ENCODE assay signal across 1 cellular context in the genomic region with DNA sequence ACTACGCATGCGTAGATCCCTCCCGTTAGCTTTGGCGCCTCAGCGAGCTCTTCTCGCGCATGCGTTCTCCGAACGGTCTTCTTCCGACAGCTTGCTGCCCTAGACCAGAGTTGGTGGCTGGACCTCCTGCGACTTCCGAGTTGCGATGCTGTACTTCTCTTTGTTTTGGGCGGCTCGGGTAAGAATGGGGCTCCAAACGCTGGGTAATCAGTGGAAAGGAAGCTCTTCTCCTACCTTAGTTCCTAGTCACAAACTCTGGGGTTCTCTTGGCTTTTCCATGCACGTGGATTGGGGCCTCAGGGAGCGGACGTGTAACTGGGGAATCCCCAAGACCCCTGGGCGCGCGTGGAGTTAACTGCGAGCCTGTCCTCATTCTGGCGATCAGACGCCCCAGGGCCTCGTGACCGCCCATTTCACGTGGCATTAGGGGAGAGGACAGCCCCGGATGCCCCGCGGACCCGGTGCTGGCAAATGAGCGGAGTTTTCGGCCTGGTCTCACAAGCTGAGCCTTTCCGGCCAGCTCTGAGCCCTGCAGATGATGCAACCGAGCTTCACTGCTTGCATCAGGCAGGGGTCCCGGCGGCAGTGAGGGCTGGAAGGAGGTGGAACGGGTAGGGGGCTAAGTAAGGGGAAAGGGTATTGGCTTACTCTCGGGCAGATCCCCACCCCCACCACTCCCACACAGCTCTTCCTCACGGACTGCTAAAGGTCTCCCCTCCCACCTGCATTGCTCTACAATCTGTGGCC.
TF ChIP-seq lines count a peak whose summit lies in the region.

Gene SHMT2 (plus strand): TSS at position 78 of the 747 bp plus-strand sequence. CDS start 68 bp downstream, at position 146.

TF ChIP-seq in HepG2, 621 proteins besides CTCF, POLR2A, EP300 and RAD21 (continued from another document and continues in another):
- TF ChIP-seq, protein P1, sequence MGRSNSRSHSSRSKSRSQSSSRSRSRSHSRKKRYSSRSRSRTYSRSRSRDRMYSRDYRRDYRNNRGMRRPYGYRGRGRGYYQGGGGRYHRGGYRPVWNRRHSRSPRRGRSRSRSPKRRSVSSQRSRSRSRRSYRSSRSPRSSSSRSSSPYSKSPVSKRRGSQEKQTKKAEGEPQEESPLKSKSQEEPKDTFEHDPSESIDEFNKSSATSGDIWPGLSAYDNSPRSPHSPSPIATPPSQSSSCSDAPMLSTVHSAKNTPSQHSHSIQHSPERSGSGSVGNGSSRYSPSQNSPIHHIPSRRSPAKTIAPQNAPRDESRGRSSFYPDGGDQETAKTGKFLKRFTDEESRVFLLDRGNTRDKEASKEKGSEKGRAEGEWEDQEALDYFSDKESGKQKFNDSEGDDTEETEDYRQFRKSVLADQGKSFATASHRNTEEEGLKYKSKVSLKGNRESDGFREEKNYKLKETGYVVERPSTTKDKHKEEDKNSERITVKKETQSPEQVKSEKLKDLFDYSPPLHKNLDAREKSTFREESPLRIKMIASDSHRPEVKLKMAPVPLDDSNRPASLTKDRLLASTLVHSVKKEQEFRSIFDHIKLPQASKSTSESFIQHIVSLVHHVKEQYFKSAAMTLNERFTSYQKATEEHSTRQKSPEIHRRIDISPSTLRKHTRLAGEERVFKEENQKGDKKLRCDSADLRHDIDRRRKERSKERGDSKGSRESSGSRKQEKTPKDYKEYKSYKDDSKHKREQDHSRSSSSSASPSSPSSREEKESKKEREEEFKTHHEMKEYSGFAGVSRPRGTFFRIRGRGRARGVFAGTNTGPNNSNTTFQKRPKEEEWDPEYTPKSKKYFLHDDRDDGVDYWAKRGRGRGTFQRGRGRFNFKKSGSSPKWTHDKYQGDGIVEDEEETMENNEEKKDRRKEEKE (IDR thresholded peaks at IDR 0.05): no peak
- TF ChIP-seq ZNF101 (CRISPR knock-in tag; IDR thresholded peaks at IDR 0.05; ENCODE audit: borderline replicate concordance, low read depth): no peak
- TF ChIP-seq FOXC1 (CRISPR knock-in tag; IDR thresholded peaks at IDR 0.05; ENCODE audit: borderline replicate concordance): no peak
- no peak for TF ChIP-seq ZKSCAN1 (IDR thresholded peaks at IDR 0.05; ENCODE audit: low read length)
- peak; percentile 78 for TF ChIP-seq AGO2 (optimal IDR thresholded peaks at IDR 0.05; ENCODE audit: low read depth, low read length)
- TF ChIP-seq ZSCAN20 (CRISPR knock-in tag; IDR thresholded peaks at IDR 0.05; ENCODE audit: borderline replicate concordance): no peak
- TF ChIP-seq, protein P2, sequence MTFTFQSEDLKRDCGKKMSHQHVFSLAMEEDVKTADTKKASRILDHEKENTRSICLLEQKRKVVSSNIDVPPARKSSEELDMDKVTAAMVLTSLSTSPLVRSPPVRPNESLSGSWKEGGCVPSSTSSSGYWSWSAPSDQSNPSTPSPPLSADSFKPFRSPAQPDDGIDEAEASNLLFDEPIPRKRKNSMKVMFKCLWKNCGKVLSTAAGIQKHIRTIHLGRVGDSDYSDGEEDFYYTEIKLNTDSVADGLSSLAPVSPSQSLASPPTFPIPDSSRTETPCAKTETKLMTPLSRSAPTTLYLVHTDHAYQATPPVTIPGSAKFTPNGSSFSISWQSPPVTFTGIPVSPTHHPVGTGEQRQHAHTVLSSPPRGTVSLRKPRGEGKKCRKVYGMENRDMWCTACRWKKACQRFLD (CRISPR knock-in tag; IDR thresholded peaks at IDR 0.05; ENCODE audit: borderline replicate concordance): no peak; the same call in 1 of the 2 replicates
- no peak for TF ChIP-seq ZNF652 (CRISPR knock-in tag; IDR thresholded peaks at IDR 0.05; ENCODE audit: borderline replicate concordance, low read depth)
- no peak for TF ChIP-seq BRD4 (CRISPR knock-in tag; IDR thresholded peaks at IDR 0.05)
- TF ChIP-seq NFKB2 (CRISPR knock-in tag; IDR thresholded peaks at IDR 0.05; ENCODE audit: borderline replicate concordance): peak; percentile 86; the same call in 1 of the 2 replicates
- TF ChIP-seq ZNF678 (CRISPR knock-in tag; IDR thresholded peaks at IDR 0.05): 0 out of 2 replicates have a peak, but pooled peaks have one; percentile 57
- no peak for TF ChIP-seq ZNF264 (CRISPR knock-in tag; IDR thresholded peaks at IDR 0.05)
- TF ChIP-seq, protein P3, sequence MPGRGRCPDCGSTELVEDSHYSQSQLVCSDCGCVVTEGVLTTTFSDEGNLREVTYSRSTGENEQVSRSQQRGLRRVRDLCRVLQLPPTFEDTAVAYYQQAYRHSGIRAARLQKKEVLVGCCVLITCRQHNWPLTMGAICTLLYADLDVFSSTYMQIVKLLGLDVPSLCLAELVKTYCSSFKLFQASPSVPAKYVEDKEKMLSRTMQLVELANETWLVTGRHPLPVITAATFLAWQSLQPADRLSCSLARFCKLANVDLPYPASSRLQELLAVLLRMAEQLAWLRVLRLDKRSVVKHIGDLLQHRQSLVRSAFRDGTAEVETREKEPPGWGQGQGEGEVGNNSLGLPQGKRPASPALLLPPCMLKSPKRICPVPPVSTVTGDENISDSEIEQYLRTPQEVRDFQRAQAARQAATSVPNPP (CRISPR knock-in tag; IDR thresholded peaks at IDR 0.05): no peak
- TF ChIP-seq TCF7L2 (IDR thresholded peaks at IDR 0.05; ENCODE audit: low read depth, low read length): no peak
- TF ChIP-seq FLYWCH1 (CRISPR knock-in tag; IDR thresholded peaks at IDR 0.05): no peak
- TF ChIP-seq, protein P4, sequence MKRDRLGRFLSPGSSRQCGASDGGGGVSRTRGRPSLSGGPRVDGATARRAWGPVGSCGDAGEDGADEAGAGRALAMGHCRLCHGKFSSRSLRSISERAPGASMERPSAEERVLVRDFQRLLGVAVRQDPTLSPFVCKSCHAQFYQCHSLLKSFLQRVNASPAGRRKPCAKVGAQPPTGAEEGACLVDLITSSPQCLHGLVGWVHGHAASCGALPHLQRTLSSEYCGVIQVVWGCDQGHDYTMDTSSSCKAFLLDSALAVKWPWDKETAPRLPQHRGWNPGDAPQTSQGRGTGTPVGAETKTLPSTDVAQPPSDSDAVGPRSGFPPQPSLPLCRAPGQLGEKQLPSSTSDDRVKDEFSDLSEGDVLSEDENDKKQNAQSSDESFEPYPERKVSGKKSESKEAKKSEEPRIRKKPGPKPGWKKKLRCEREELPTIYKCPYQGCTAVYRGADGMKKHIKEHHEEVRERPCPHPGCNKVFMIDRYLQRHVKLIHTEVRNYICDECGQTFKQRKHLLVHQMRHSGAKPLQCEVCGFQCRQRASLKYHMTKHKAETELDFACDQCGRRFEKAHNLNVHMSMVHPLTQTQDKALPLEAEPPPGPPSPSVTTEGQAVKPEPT (CRISPR knock-in tag; IDR thresholded peaks at IDR 0.05; ENCODE audit: low read depth): no peak; the same call in 1 of the 2 replicates
- TF ChIP-seq ZNF609 (CRISPR knock-in tag; IDR thresholded peaks at IDR 0.05; ENCODE audit: borderline replicate concordance): no peak; the same call in 1 of the 2 replicates
- TF ChIP-seq POLR2AphosphoS2 (IDR thresholded peaks at IDR 0.05; ENCODE audit: low read depth, low read length): no peak
- 0 out of 2 replicates have a peak, but pooled peaks have one; percentile 34 for TF ChIP-seq MED13 (CRISPR knock-in tag; IDR thresholded peaks at IDR 0.05)
- 0 out of 2 replicates have a peak, but pooled peaks have one; percentile 69 for TF ChIP-seq ZNF589 (CRISPR knock-in tag; conservative IDR thresholded peaks at IDR 0.05)
- TF ChIP-seq ZKSCAN5 (CRISPR knock-in tag; IDR thresholded peaks at IDR 0.05): no peak
- no peak for TF ChIP-seq FOSL2 (CRISPR knock-in tag; IDR thresholded peaks at IDR 0.05)
- TF ChIP-seq ELF1 (CRISPR knock-in tag; IDR thresholded peaks at IDR 0.05): peak; percentile 32; the same call in 1 of the 2 replicates
- TF ChIP-seq ZNF224 (CRISPR knock-in tag; IDR thresholded peaks at IDR 0.05): no peak
- no peak for TF ChIP-seq ZNF329 (CRISPR knock-in tag; IDR thresholded peaks at IDR 0.05; ENCODE audit: low read depth)
- TF ChIP-seq HNRNPK (IDR thresholded peaks at IDR 0.05; ENCODE audit: low read depth, low read length, poor library complexity, severe bottlenecking): peak; percentile 47
- TF ChIP-seq MAFK (conservative IDR thresholded peaks at IDR 0.05 in 1 of 2, IDR thresholded peaks at IDR 0.05 in 1 of 2; ENCODE audit: low read length in 2 of 2): no peak
- no peak for TF ChIP-seq MTF1 (CRISPR knock-in tag; IDR thresholded peaks at IDR 0.05)
- no peak for TF ChIP-seq ZNF496 (CRISPR knock-in tag; IDR thresholded peaks at IDR 0.05; ENCODE audit: insufficient replicate concordance)
- TF ChIP-seq ZNF207 (IDR thresholded peaks at IDR 0.05; ENCODE audit: borderline replicate concordance): no peak
- TF ChIP-seq ZNF180 (CRISPR knock-in tag; IDR thresholded peaks at IDR 0.05; ENCODE audit: borderline replicate concordance, low read depth): no peak
- TF ChIP-seq ARID4A (CRISPR knock-in tag; IDR thresholded peaks at IDR 0.05; ENCODE audit: borderline replicate concordance): peak; percentile 70; the same call in 1 of the 2 replicates
- 0 out of 2 replicates have a peak, but pooled peaks have one; percentile 31 for TF ChIP-seq ZNF251 (CRISPR knock-in tag; IDR thresholded peaks at IDR 0.05)
- peak; percentile 56; the same call in 1 of the 2 replicates for TF ChIP-seq STAT6 (CRISPR knock-in tag; IDR thresholded peaks at IDR 0.05; ENCODE audit: borderline replicate concordance)
- TF ChIP-seq JARID2 (CRISPR knock-in tag; IDR thresholded peaks at IDR 0.05; ENCODE audit: insufficient replicate concordance): no peak
- no peak; the same call in 1 of the 2 replicates for TF ChIP-seq SRY (CRISPR knock-in tag; IDR thresholded peaks at IDR 0.05)
